ENCODE assay signal across 10 cellular contexts in genomic region chr18:27378396-27379094, GRCh38.
DNase-seq lines count a peak whose midpoint lies in the region; ATAC-seq, FAIRE-seq and TF ChIP-seq lines count a peak whose summit lies in the region.
"Had no signal": no experiment of that assay in that cellular context is flagged by ENCODE, and none has a peak within 500 bp of the region (broad histone marks: within the 10 kb centered on the region; RNA-seq: fewer than 3 reads in every experiment).

No MANE protein-coding gene starts in this region.

- no peaks in the 10 kb centered on the region for H3K36me3 ChIP-seq in kidney (ENCODE audit: control insufficient read depth in 1 of 2, insufficient read depth in 2 of 2, low read length in 2 of 2)

- H3K27ac ChIP-seq in kidney (ENCODE audit: low read depth in 2 of 2, low read length in 2 of 2), result peak overlapping the region; percentile 51 to 71

- peak; percentile 69 for ATAC-seq in GM21717 (IDR thresholded peaks at IDR 0.05; ENCODE audit: unreplicated experiment)
- ATAC-seq: activated T-cell treated with anti-CD3 and anti-CD28 coated beads, Interleukin-2, amount 50 U/mL, for 4 hours; naive thymus-derived CD8-positive, alpha-beta T cell had no signal

- H3K9me3 ChIP-seq in kidney (ENCODE audit: control insufficient read depth in 1 of 2, low read length in 2 of 2), result no peaks in the 10 kb centered on the region

- H3K9ac ChIP-seq in kidney (ENCODE audit: low read length in 2 of 2), result no peak overlapping the region

- H3K4me1 ChIP-seq in kidney (ENCODE audit: control insufficient read depth in 1 of 2, insufficient read depth in 1 of 2, low read depth in 1 of 2, low read length in 2 of 2), result peaks cover 5 to 26% of the 10 kb centered on the region in 2 donors

- DNase-seq in Daoy (ENCODE audit: low read depth) (peak; percentile 83), OCI-M1 (lab: John Stamatoyannopoulos, UW) (peak; percentile 24), kidney (no peak), HCEC 1CT (no peak), NCI-H2227 treated with DMSO at 0.1 percent for 48 hours (lab: John Stamatoyannopoulos, UW) (no peak), occipital lobe (lab: John Stamatoyannopoulos, UW) (no peak)
- DNase-seq in activated effector memory CD4-positive, alpha-beta T cell treated with anti-CD3 and anti-CD28 coated beads, Interleukin-2, amount 50 U/mL, for 16 hours, result no peak
- DNase-seq: activated T-cell treated with anti-CD3 and anti-CD28 coated beads, Interleukin-2, amount 50 U/mL, for 4 hours; naive thymus-derived CD8-positive, alpha-beta T cell had no signal

- H3K4me3 ChIP-seq in kidney (ENCODE audit: low read length in 2 of 2), result peak overlapping the region in 1 of 2 donors; percentile 0

- FAIRE-seq in kidney (lab: Jason Lieb, UNC), result peak; percentile 85

- no peak for TF ChIP-seq CTCF in kidney (IDR thresholded peaks at IDR 0.05; ENCODE audit: borderline replicate concordance, extremely low read depth, insufficient read depth)

- intact Hi-C loops in kidney (cut with DNase I), result no loop called here

Comparison
In these comparisons a context has a peak if more than half of its experiments do, and no peak if none do; other contexts are left out.
1. DNase-seq: peak in Daoy (single experiment) and OCI-M1 (single experiment); none in kidney (single experiment), HCEC 1CT (single experiment), activated effector memory CD4-positive, alpha-beta T cell treated with anti-CD3 and anti-CD28 coated beads, Interleukin-2, amount 50 U/mL, for 16 hours (single experiment), NCI-H2227 treated with DMSO at 0.1 percent for 48 hours (single experiment) and occipital lobe (single experiment).